ENCODE assay signal across 15 cellular contexts in genomic region chrX:50769389-50770063, GRCh38. TPM values are rescaled to one million over a fixed set of nuclear protein-coding genes. Genes with fewer than 3 reads are reported as not detected.
DNase-seq lines count a peak whose midpoint lies in the region; ATAC-seq and TF ChIP-seq lines count a peak whose summit lies in the region.
"Had no signal": no experiment of that assay in that cellular context is flagged by ENCODE, and none has a peak within 500 bp of the region (broad histone marks: within the 10 kb centered on the region; RNA-seq: fewer than 3 reads in every experiment).

No MANE protein-coding gene starts in this region.

- no peak for TF ChIP-seq CTCF in dorsolateral prefrontal cortex (IDR thresholded peaks at IDR 0.05 in 54 of 56, conservative IDR thresholded peaks at IDR 0.05 in 2 of 56; ENCODE audit: low read depth in 1 of 56, partially characterized antibody in 56 of 56)

- H3K27ac ChIP-seq in right cardiac atrium (ENCODE audit: low read length) (no peak overlapping the region), dorsolateral prefrontal cortex (peak overlapping the region in 44 of 59 donors; percentile 1 to 80 (median 56)), mesendoderm (ENCODE audit: low read depth, low read length) (no peak overlapping the region), trophoblast cell (ENCODE audit: low read depth, low read length) (no peak overlapping the region)
- H3K27ac ChIP-seq: esophagus squamous epithelium had no signal

- no peak overlapping the region for H2BK15ac ChIP-seq in mesendoderm (replicated peaks; ENCODE audit: low read depth)

- H2AK5ac ChIP-seq in mesendoderm (ENCODE audit: low read length) (no peak overlapping the region), trophoblast cell (ENCODE audit: low read length) (no peak overlapping the region)

- H3K79me2 ChIP-seq in mesendoderm (ENCODE audit: control insufficient read depth, insufficient read depth, low read length), result no peaks in the 10 kb centered on the region
- H3K79me2 ChIP-seq in trophoblast cell (ENCODE audit: control insufficient read depth, insufficient read depth, low read length, poor library complexity), result no peaks in the 10 kb centered on the region

- intact Hi-C loops in Right ventricle myocardium superior (cut with DNase I), result no loop called here
- intact Hi-C loops in right cardiac atrium (cut with DNase I), result no loop called here
- intact Hi-C loops in dorsolateral prefrontal cortex (cut with DNase I), result loop anchor here in 1 of 2 donors (2.0 to 5.0 kb wide), 2 partner anchors 27 to 43 kb away; partner anchors contain the start of gene SHROOM4

- H3K4me3 ChIP-seq in right cardiac atrium (ENCODE audit: low read length), result no peak overlapping the region
- H3K4me3 ChIP-seq in dorsolateral prefrontal cortex, result no peak overlapping the region
- no peak overlapping the region for H3K4me3 ChIP-seq in mesendoderm (ENCODE audit: low read length)
- no peak overlapping the region for H3K4me3 ChIP-seq in trophoblast cell (ENCODE audit: low read depth, low read length)
- H3K4me3 ChIP-seq: esophagus squamous epithelium had no signal

- H3K56ac ChIP-seq in mesendoderm (ENCODE audit: low read length), result no peak overlapping the region

- H3K14ac ChIP-seq in trophoblast cell (ENCODE audit: low read length), result no peak overlapping the region

- H4K8ac ChIP-seq in mesendoderm (ENCODE audit: low read depth, low read length), result no peak overlapping the region
- no peak overlapping the region for H4K8ac ChIP-seq in trophoblast cell (ENCODE audit: low read depth, low read length)

- H3K79me1 ChIP-seq in mesendoderm (ENCODE audit: low read length) (no peaks in the 10 kb centered on the region), trophoblast cell (ENCODE audit: low read length) (no peaks in the 10 kb centered on the region)

- H2BK5ac ChIP-seq in mesendoderm (ENCODE audit: low read length), result no peak overlapping the region
- no peak overlapping the region for H2BK5ac ChIP-seq in trophoblast cell (ENCODE audit: low read depth, low read length, poor library complexity)

- no peak overlapping the region for H4K5ac ChIP-seq in mesendoderm (ENCODE audit: low read length)

- DNase-seq in Right ventricle myocardium superior (no peak), right cardiac atrium (no peak), dorsolateral prefrontal cortex (peak in 9 of 10 donors; percentile 22 to 76 (median 47)), mesendoderm (no peak), superior temporal gyrus (ENCODE audit: extremely low spot score) (peak; percentile 82), SKM-1 treated with dmso at 0.1 percent for 144 hours (lab: John Stamatoyannopoulos, UW; ENCODE audit: unreplicated experiment) (no peak), trophoblast cell (no peak)
- DNase-seq: activated CD4-positive, alpha-beta T cell treated with anti-CD3 and anti-CD28 coated beads, Interleukin-2, amount 10 ng/mL, durations not matched to agents 7 days and 5 days; activated naive CD8-positive, alpha-beta T cell treated with anti-CD3 and anti-CD28 coated beads, Interleukin-2, amount 50 U/mL, for 24 hours; activated T-cell treated with anti-CD3 and anti-CD28 coated beads, Interleukin-2, amount 50 U/mL, for 1 hour; esophagus squamous epithelium; KBM-7; NCI-H345; stimulated activated CD4-positive, alpha-beta T cell treated with anti-CD3 and anti-CD28 coated beads, Interleukin-15, amount 100 ng/mL, for 24 hours had no signal

- H3K4ac ChIP-seq in mesendoderm (ENCODE audit: low read depth, low read length) (no peak overlapping the region), trophoblast cell (ENCODE audit: low read depth, low read length) (no peak overlapping the region)

- H4K91ac ChIP-seq in trophoblast cell (ENCODE audit: low read depth, low read length), result no peak overlapping the region

- no peak overlapping the region for H2BK120ac ChIP-seq in mesendoderm (ENCODE audit: low read depth, low read length)
- no peak overlapping the region for H2BK120ac ChIP-seq in trophoblast cell (ENCODE audit: insufficient read depth, low read length, poor library complexity)

- no peaks in the 10 kb centered on the region for H3K9me3 ChIP-seq in right cardiac atrium (ENCODE audit: control insufficient read depth, low read length)
- no peaks in the 10 kb centered on the region for H3K9me3 ChIP-seq in trophoblast cell (ENCODE audit: insufficient read depth, low read depth, low read length)
- H3K9me3 ChIP-seq: esophagus squamous epithelium had no signal

- no peaks in the 10 kb centered on the region for H3K36me3 ChIP-seq in mesendoderm (ENCODE audit: control insufficient read depth, insufficient read depth, low read length)
- H3K36me3 ChIP-seq in trophoblast cell (ENCODE audit: control insufficient read depth in 1 of 2, insufficient read depth in 2 of 2, low read length in 2 of 2), result no peaks in the 10 kb centered on the region
- H3K36me3 ChIP-seq: esophagus squamous epithelium had no signal

- H3K9ac ChIP-seq in mesendoderm (ENCODE audit: low read length), result no peak overlapping the region
- no peak overlapping the region for H3K9ac ChIP-seq in trophoblast cell (ENCODE audit: low read length)

- H3K4me1 ChIP-seq in right cardiac atrium (ENCODE audit: control insufficient read depth, insufficient read depth, low read length) (peaks cover 3% of the 10 kb centered on the region), mesendoderm (ENCODE audit: control insufficient read depth, low read depth, low read length) (no peaks in the 10 kb centered on the region), trophoblast cell (ENCODE audit: control insufficient read depth in 1 of 2, insufficient read depth in 2 of 2, low read length in 2 of 2) (peaks cover 2 to 5% of the 10 kb centered on the region in 2 experiments)

- no peak overlapping the region for H2AFZ ChIP-seq in trophoblast cell (ENCODE audit: insufficient read depth, low read length, poor library complexity)

- 93% methylated on average over 5 of the region's 5 CpGs for WGBS in right cardiac atrium
- no CpG with 5 or more reads among the region's 5 CpGs for WGBS in mesendoderm (ENCODE audit: extremely low coverage, insufficient coverage, low lambda C conversion rate)
- no CpG with 5 or more reads among the region's 5 CpGs for WGBS in trophoblast cell (ENCODE audit: extremely low coverage, insufficient coverage, insufficient read length)

- no peak overlapping the region for H4K12ac ChIP-seq in trophoblast cell (ENCODE audit: low read depth, low read length)

- H3K27me3 ChIP-seq in right cardiac atrium (ENCODE audit: control insufficient read depth, insufficient read depth) (no peaks in the 10 kb centered on the region), dorsolateral prefrontal cortex (peaks cover 0 to 81% (median 30%) of the 10 kb centered on the region in 45 donors), mesendoderm (ENCODE audit: insufficient read depth, low read length, poor library complexity) (no peaks in the 10 kb centered on the region), trophoblast cell (ENCODE audit: insufficient read depth, low read length) (no peaks in the 10 kb centered on the region)
- H3K27me3 ChIP-seq: esophagus squamous epithelium had no signal

- H3K4me2 ChIP-seq in mesendoderm (ENCODE audit: low read length), result no peak overlapping the region
- H3K4me2 ChIP-seq in trophoblast cell (ENCODE audit: low read length), result no peak overlapping the region

- ATAC-seq in Right ventricle myocardium superior (ENCODE audit: poor library complexity) (peak; percentile 62), right cardiac atrium (no peak), GM18873 (IDR thresholded peaks at IDR 0.05; ENCODE audit: low FRiP score, unreplicated experiment) (no peak)
- ATAC-seq: activated naive CD8-positive, alpha-beta T cell treated with anti-CD3 and anti-CD28 coated beads, Interleukin-2, amount 50 U/mL, for 24 hours had no signal

- no peak overlapping the region for H2BK12ac ChIP-seq in trophoblast cell (ENCODE audit: low read length)

- H3K23ac ChIP-seq in mesendoderm (ENCODE audit: low read length), result no peak overlapping the region
- H3K23ac ChIP-seq in trophoblast cell (ENCODE audit: low read length), result no peak overlapping the region

- peak overlapping the region; percentile 51 for H3K18ac ChIP-seq in mesendoderm (ENCODE audit: low read length)
- H3K18ac ChIP-seq in trophoblast cell (ENCODE audit: low read length), result no peak overlapping the region

RNA-seq across cellular contexts. Expression of gene SHROOM4, which starts 44.5 kb away (rescaled TPM):
- total RNA-seq in Right ventricle myocardium superior (9.4 TPM), right cardiac atrium (10 to 100 TPM in 2 of 4 donors, 1 to 10 TPM in 2; 6.2 to 12.9 (median 10.1) TPM), dorsolateral prefrontal cortex (10 to 100 TPM in 99 of 120 experiments, 1 to 10 TPM in 21; 5.9 to 70.2 (median 17.2) TPM)
- polyA plus RNA-seq in right cardiac atrium, result 6.3 TPM
- 1.3 TPM for polyA plus RNA-seq in mesendoderm (2013, experiment 1 of 2)
- polyA plus RNA-seq in mesendoderm (2013, experiment 2 of 2), result 1.4 TPM
- 3.4 and 3.7 TPM in 2 replicates for polyA plus RNA-seq in trophoblast cell (2013)
- total RNA-seq: activated CD4-positive, alpha-beta T cell treated with anti-CD3 and anti-CD28 coated beads, Interleukin-2, amount 10 ng/mL, durations not matched to agents 7 days and 5 days had no signal

Comparison
In these comparisons a context has a peak if more than half of its experiments do, and no peak if none do; other contexts are left out.
1. DNase-seq: peak in dorsolateral prefrontal cortex (9 of 10) and superior temporal gyrus (single experiment); none in Right ventricle myocardium superior (single experiment), right cardiac atrium (0 of 3), mesendoderm (single experiment), SKM-1 treated with dmso at 0.1 percent for 144 hours (single experiment) and trophoblast cell (0 of 2).
2. H3K27ac ChIP-seq: peak in dorsolateral prefrontal cortex (44 of 59); none in right cardiac atrium (single experiment), mesendoderm (single experiment) and trophoblast cell (single experiment).